ENCODE assay signal across 8 cellular contexts in the genomic region with DNA sequence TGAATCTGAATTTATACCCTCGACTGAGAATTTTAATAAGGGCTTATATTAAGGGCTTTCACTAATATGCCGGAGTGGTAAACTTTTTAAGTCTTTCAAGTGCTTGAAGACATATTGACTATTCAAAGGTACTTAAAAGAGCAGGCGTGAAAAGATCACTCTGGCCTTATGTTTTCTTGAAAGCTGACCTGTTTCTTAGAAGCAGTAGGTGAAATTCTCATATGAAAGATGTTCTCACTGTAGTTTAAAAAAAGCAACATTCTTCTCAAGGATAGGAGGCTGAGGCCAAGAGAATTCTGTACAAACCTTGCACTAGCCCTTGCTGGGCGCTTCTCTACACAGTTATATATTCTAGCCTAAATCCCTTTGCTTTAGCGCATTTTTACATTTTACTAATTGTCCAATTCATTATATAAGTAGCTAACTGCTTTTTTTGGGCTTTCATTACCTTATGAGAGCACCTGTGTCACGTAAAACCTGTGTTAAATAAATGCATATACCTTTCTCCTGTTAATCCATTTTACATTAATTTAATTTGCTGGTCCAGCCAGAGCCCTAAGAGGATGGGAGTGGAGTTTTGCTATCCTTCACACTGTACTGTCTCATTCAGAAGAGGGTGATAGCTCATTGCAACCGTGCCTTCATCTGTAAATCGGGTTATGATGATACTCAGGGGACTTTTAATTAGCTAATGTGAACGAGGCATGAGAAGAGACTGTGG. TPM values are rescaled to one million over a fixed set of nuclear protein-coding genes. Genes with fewer than 3 reads are reported as not detected.
A peak's percentile ranks its signal among the peaks of the same experiment; 100 is the strongest.
DNase-seq lines count a peak whose midpoint lies in the region; ATAC-seq and TF ChIP-seq lines count a peak whose summit lies in the region.

No MANE protein-coding gene starts in this region.

- H3K9me3 ChIP-seq in ES-I3 (ENCODE audit: control insufficient read depth, insufficient read depth, low read length) (no peaks in the 10 kb centered on the region), Peyer's patch (no peaks in the 10 kb centered on the region), psoas muscle (no peaks in the 10 kb centered on the region)

- TF ChIP-seq POLR2A in Peyer's patch (IDR thresholded peaks at IDR 0.05), result no peak

- H3K4me1 ChIP-seq in ES-I3 (ENCODE audit: insufficient read depth, low read length) (peaks cover 24% of the 10 kb centered on the region; the same call in 1 of the 2 replicates), Peyer's patch (peaks cover 0 to 12% (median 5%) of the 10 kb centered on the region in 4 donors), psoas muscle (peaks cover 13% of the 10 kb centered on the region)

- H3K27ac ChIP-seq in Peyer's patch, result peak overlapping the region; percentile 86 to 97 (median 93)
- H3K27ac ChIP-seq in psoas muscle, result peak overlapping the region; percentile 83

- ATAC-seq in psoas muscle (no peak), HG03354 (IDR thresholded peaks at IDR 0.05; ENCODE audit: poor library complexity, severe bottlenecking, unreplicated experiment) (no peak), HG03097 (IDR thresholded peaks at IDR 0.05; ENCODE audit: low FRiP score, unreplicated experiment) (no peak)

- H3K9ac ChIP-seq in ES-I3 (ENCODE audit: low read depth, low read length), result peak overlapping the region; percentile 60

- DNase-seq in Peyer's patch (no peak), epithelial cell of proximal tubule (ENCODE audit: low read depth) (no peak), psoas muscle (no peak), NCI-H2029 (lab: John Stamatoyannopoulos, UW) (no peak), SIG-M5 (lab: John Stamatoyannopoulos, UW) (no peak)

- no peaks in the 10 kb centered on the region for H3K27me3 ChIP-seq in Peyer's patch
- peaks cover 0 to 45% (median 2%) of the 10 kb centered on the region in 3 donors for H3K27me3 ChIP-seq in psoas muscle (ENCODE audit: insufficient read depth in 3 of 3, low read length in 2 of 3)

- H3K36me3 ChIP-seq in ES-I3 (ENCODE audit: insufficient read depth, low read length) (no peaks in the 10 kb centered on the region), Peyer's patch (no peaks in the 10 kb centered on the region), psoas muscle (ENCODE audit: insufficient read depth in 1 of 2, low read depth in 1 of 2) (no peaks in the 10 kb centered on the region)

- no peak for TF ChIP-seq CTCF in Peyer's patch (IDR thresholded peaks at IDR 0.05)
- TF ChIP-seq CTCF in epithelial cell of proximal tubule (conservative IDR thresholded peaks at IDR 0.05; ENCODE audit: low read depth, low read length), result no peak
- no peak for TF ChIP-seq CTCF in psoas muscle (IDR thresholded peaks at IDR 0.05)

- 53 to 58% (median 54%) methylated on average over 9 of the region's 9 CpGs for WGBS in psoas muscle, 3 donors

- peak overlapping the region; percentile 47 to 68 (median 56) for H3K4me3 ChIP-seq in Peyer's patch
- H3K4me3 ChIP-seq in epithelial cell of proximal tubule (ENCODE audit: low read depth, low read length), result peak overlapping the region; percentile 62
- peak overlapping the region; percentile 68 for H3K4me3 ChIP-seq in psoas muscle

- intact Hi-C loops in psoas muscle (cut with DNase I), result loop anchor here in 1 of 2 donors (10.0 kb wide), 2 partner anchors 507 to 1107 kb away; a partner anchor contains a TSS

RNA-seq across cellular contexts. Expression of a gene that starts 59.6 kb away (rescaled TPM):
- total RNA-seq in Peyer's patch, result 10 to 100 TPM in 2 of 4 donors, 1 to 10 TPM in 2; 8.1 to 13.2 (median 9.7) TPM
- 5.1 and 5.3 TPM in 2 replicates for total RNA-seq in epithelial cell of proximal tubule
- total RNA-seq in psoas muscle, result 1 to 10 TPM in 3 of 4 donors, under 1 TPM in 1; 0.99 to 2.7 (median 1.6) TPM
- 1 to 10 TPM in 1 of 3 donors, under 1 TPM in 2; 0.32 to 1.2 (median 0.40) TPM for polyA plus RNA-seq in psoas muscle
